In the genomic region with DNA sequence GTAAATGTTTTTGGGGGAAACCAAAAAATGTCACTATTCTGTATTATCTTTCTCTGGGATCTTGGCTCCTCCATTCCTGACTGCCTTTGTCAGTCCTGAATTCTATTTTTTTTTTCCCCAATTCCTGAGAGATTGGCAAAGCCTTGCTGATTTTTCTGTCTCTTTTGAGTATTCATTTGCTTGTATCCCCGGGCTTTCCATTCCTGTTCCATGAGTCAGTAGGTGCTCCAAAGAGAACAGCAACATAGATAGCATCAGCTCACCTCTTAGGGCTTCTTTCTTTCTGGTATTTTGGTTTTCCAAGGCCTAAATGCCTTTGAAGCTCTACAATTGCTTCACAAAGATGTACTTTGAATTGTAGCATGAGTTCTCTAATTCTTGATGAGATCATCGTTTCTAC, we compare ENCODE assay signal across 2 cellular contexts.
TF ChIP-seq lines count a peak whose summit lies in the region.

No MANE protein-coding gene starts in this region.

TF ChIP-seq in SK-N-SH treated with all-trans-retinoic acid at 6 μM for 48 hours, 23 proteins besides CTCF, POLR2A, EP300 and RAD21 (continued from another document):
- TF ChIP-seq, protein P1, sequence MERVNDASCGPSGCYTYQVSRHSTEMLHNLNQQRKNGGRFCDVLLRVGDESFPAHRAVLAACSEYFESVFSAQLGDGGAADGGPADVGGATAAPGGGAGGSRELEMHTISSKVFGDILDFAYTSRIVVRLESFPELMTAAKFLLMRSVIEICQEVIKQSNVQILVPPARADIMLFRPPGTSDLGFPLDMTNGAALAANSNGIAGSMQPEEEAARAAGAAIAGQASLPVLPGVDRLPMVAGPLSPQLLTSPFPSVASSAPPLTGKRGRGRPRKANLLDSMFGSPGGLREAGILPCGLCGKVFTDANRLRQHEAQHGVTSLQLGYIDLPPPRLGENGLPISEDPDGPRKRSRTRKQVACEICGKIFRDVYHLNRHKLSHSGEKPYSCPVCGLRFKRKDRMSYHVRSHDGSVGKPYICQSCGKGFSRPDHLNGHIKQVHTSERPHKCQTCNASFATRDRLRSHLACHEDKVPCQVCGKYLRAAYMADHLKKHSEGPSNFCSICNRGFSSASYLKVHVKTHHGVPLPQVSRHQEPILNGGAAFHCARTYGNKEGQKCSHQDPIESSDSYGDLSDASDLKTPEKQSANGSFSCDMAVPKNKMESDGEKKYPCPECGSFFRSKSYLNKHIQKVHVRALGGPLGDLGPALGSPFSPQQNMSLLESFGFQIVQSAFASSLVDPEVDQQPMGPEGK (CRISPR knock-in tag; IDR thresholded peaks at IDR 0.05; ENCODE audit: borderline replicate concordance) = no peak
- no peak for TF ChIP-seq TCF4 (CRISPR knock-in tag; IDR thresholded peaks at IDR 0.05; ENCODE audit: borderline replicate concordance)

TF ChIP-seq in SK-N-SH, 30 proteins besides CTCF, POLR2A, EP300 and RAD21 (continued from another document):
- TF ChIP-seq, protein P2, sequence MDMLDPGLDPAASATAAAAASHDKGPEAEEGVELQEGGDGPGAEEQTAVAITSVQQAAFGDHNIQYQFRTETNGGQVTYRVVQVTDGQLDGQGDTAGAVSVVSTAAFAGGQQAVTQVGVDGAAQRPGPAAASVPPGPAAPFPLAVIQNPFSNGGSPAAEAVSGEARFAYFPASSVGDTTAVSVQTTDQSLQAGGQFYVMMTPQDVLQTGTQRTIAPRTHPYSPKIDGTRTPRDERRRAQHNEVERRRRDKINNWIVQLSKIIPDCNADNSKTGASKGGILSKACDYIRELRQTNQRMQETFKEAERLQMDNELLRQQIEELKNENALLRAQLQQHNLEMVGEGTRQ (IDR thresholded peaks at IDR 0.05; ENCODE audit: borderline replicate concordance, low read depth, low read length) = no peak
- TF ChIP-seq EZH2phosphoT487 (IDR thresholded peaks at IDR 0.05; ENCODE audit: borderline replicate concordance, low read depth) (no peak), CHD2 (IDR thresholded peaks at IDR 0.05; ENCODE audit: low read length, partially characterized antibody) (no peak)
